6 cellular contexts compared by ENCODE assay signal in the genomic region with DNA sequence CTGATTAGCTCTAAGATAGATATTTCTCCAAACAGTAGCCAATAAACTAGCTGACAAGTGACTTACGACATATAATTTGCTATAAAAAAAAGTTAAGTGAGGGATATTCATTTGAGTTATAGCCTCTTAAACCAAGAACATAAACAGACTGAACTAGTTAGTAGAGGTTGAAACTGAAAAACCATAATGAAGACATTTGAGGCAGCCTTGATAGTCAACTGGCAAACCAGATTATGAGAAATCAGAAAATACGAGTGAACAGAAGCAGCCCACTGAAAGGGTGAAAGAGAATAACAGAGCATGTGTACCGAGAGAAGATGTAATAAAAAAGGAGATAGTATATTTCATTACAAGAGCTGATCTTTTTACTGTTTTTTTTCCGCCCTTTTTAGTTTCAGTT.
"Had no signal": no experiment of that assay in that cellular context is flagged by ENCODE, and none has a peak within 500 bp of the region (broad histone marks: within the 10 kb centered on the region; RNA-seq: fewer than 3 reads in every experiment).

No MANE protein-coding gene starts in this region.

- DNase-seq: GM23248, GOT3, H7, HCEC 1CT, IMR-90 had no signal

- H2AFZ ChIP-seq: GM23248 had no signal

- H3K27ac ChIP-seq: GM23248 had no signal

- H3K4me3 ChIP-seq: GM23248, K562 had no signal
